Comparison of ENCODE assay signal across 27 cellular contexts in genomic region chr5:152181461-152181860, GRCh38.
"Had no signal": no experiment of that assay in that cellular context is flagged by ENCODE, and none has a peak within 500 bp of the region (broad histone marks: within the 10 kb centered on the region; RNA-seq: fewer than 3 reads in every experiment).

No MANE protein-coding gene starts in this region.

- ATAC-seq: left colon; left lung; lower lobe of right lung; naive thymus-derived CD8-positive, alpha-beta T cell; pancreas; psoas muscle; right lobe of liver; stimulated activated memory B cell treated with anti-CD40 and anti-IgM and Interleukin-4, amounts not matched to agents 10 μg/mL and 1 μg/mL and 100 μg/mL, for 72 hours; stimulated activated naive CD8-positive, alpha-beta T cell treated with anti-CD3 and anti-CD28 coated beads, Interleukin-15, amount 100 ng/mL, for 72 hours had no signal

- H3K9me3 ChIP-seq: lower lobe of right lung, pancreas, psoas muscle, right lobe of liver, uterus had no signal

- H3K27me3 ChIP-seq: left lung, pancreas, right lobe of liver, tibial nerve, uterus had no signal

- H3K4me1 ChIP-seq: left lung, lower lobe of right lung, pancreas, psoas muscle, tibial nerve, uterus had no signal

- FAIRE-seq: islet of Langerhans, kidney, pancreas had no signal

- H3K27ac ChIP-seq: left lung, lower lobe of right lung, pancreas, psoas muscle, right lobe of liver, tibial nerve, uterus had no signal

- H3K36me3 ChIP-seq: left lung, lower lobe of right lung, pancreas, right lobe of liver, tibial nerve, uterus had no signal

- H3K9me3 Mint-ChIP-seq: type B pancreatic cell had no signal

- H3K27me3 Mint-ChIP-seq: type B pancreatic cell had no signal

- H3K4me3 Mint-ChIP-seq: immature natural killer cell; naive thymus-derived CD8-positive, alpha-beta T cell; nephron; neural crest cell; stimulated activated memory B cell treated with anti-CD40 and anti-IgM and Interleukin-4, amounts not matched to agents 10 μg/mL and 1 μg/mL and 100 μg/mL, for 72 hours; stimulated activated naive CD8-positive, alpha-beta T cell treated with anti-CD3 and anti-CD28 coated beads, Interleukin-15, amount 100 ng/mL, for 72 hours; type B pancreatic cell had no signal

- H3K27ac Mint-ChIP-seq: immature natural killer cell; naive thymus-derived CD8-positive, alpha-beta T cell; nephron; stimulated activated memory B cell treated with anti-CD40 and anti-IgM and Interleukin-4, amounts not matched to agents 10 μg/mL and 1 μg/mL and 100 μg/mL, for 72 hours; stimulated activated naive CD8-positive, alpha-beta T cell treated with anti-CD3 and anti-CD28 coated beads, Interleukin-15, amount 100 ng/mL, for 72 hours; type B pancreatic cell had no signal

- H3K4me3 ChIP-seq: left lung, lower lobe of right lung, pancreas, psoas muscle, right lobe of liver, smooth muscle cell, tibial nerve, uterus had no signal

- DNase-seq: immature natural killer cell; kidney; left colon; left lung; lower lobe of right lung; mammary epithelial cell; mesenchymal stem cell; naive thymus-derived CD8-positive, alpha-beta T cell; nucleus accumbens; pancreas; psoas muscle; right lobe of liver; stimulated activated CD4-positive, alpha-beta T cell treated with anti-CD3 and anti-CD28 coated beads, Interleukin-1b, Interleukin-23, amount 100 ng/mL, for 48 hours; stimulated activated CD4-positive, alpha-beta T cell treated with anti-CD3 and anti-CD28 coated beads, Interleukin-2, amount 100 ng/mL, for 48 hours; stimulated activated CD4-positive, alpha-beta T cell treated with anti-CD3 and anti-CD28 coated beads, Interleukin-4, amount 100 ng/mL, for 4 hours; stimulated activated CD8-positive, alpha-beta memory T cell treated with anti-CD3 and anti-CD28 coated beads, Interleukin-4, amount 100 ng/mL, for 48 hours; stimulated activated naive CD4-positive, alpha-beta T cell treated with Interleukin-2 at 50 U/mL for 16 hours; stimulated activated naive CD8-positive, alpha-beta T cell treated with anti-CD3 and anti-CD28 coated beads, Interleukin-15, amount 100 ng/mL, for 72 hours; substantia nigra; uterus had no signal

- H3K4me2 ChIP-seq: smooth muscle cell had no signal

- H3K36me3 Mint-ChIP-seq: immature natural killer cell; stimulated activated memory B cell treated with anti-CD40 and anti-IgM and Interleukin-4, amounts not matched to agents 10 μg/mL and 1 μg/mL and 100 μg/mL, for 72 hours; type B pancreatic cell had no signal

- H3K4me1 Mint-ChIP-seq: immature natural killer cell; naive thymus-derived CD8-positive, alpha-beta T cell; nephron; neural crest cell; stimulated activated memory B cell treated with anti-CD40 and anti-IgM and Interleukin-4, amounts not matched to agents 10 μg/mL and 1 μg/mL and 100 μg/mL, for 72 hours; stimulated activated naive CD8-positive, alpha-beta T cell treated with anti-CD3 and anti-CD28 coated beads, Interleukin-15, amount 100 ng/mL, for 72 hours had no signal
